Comparison of ENCODE assay signal across 30 cellular contexts in genomic region chr22:43134553-43134952, GRCh38. TPM values are rescaled to one million over a fixed set of nuclear protein-coding genes. Genes with fewer than 3 reads are reported as not detected.
"Had no signal": no experiment of that assay in that cellular context is flagged by ENCODE, and none has a peak within 500 bp of the region (broad histone marks: within the 10 kb centered on the region; RNA-seq: fewer than 3 reads in every experiment).

No MANE protein-coding gene starts in this region.

- H3K4me1 ChIP-seq: foreskin keratinocyte, gastrocnemius medialis had no signal

- DNase-seq: activated B cell treated with CpG ODN at 0.5 μM for 24 hours; activated CD4-positive, alpha-beta T cell treated with anti-CD3 and anti-CD28 coated beads for 48 hours; activated CD4-positive, alpha-beta T cell treated with anti-CD3 and anti-CD28 coated beads, Interleukin-2, amount 50 U/mL, for 1 hour; activated CD4-positive, alpha-beta T cell treated with anti-CD3 and anti-CD28 coated beads, Interleukin-2, amount 50 U/mL, for 48 hours; activated CD8-positive, alpha-beta memory T cell treated with anti-CD3 and anti-CD28 coated beads for 24 hours; activated CD8-positive, alpha-beta T cell treated with anti-CD3 and anti-CD28 coated beads for 36 hours; activated effector memory CD4-positive, alpha-beta T cell treated with Interleukin-2 at 50 U/mL for 16 hours; activated gamma-delta T cell treated with Interleukin-2 at 50 U/mL for 16 hours; activated naive CD4-positive, alpha-beta T cell treated with anti-CD3 and anti-CD28 coated beads, Interleukin-2, amount 50 U/mL, for 16 hours; activated naive CD4-positive, alpha-beta T cell treated with Interleukin-2 at 50 U/mL for 16 hours; activated T-cell treated with anti-CD3 and anti-CD28 coated beads, Interleukin-2, amount 50 U/mL, for 4 hours; amniotic stem cell; anterior cingulate cortex; brain microvascular endothelial cell; dorsolateral prefrontal cortex; effector memory CD4-positive, alpha-beta T cell; endodermal cell; foreskin keratinocyte; gastrocnemius medialis; glutamatergic neuron; heart left ventricle; T-helper 1 cell; T-helper 17 cell; T1000; WERI-Rb-1 had no signal

- H3K4me3 ChIP-seq: coronary artery, dorsolateral prefrontal cortex, esophagus muscularis mucosa, gastrocnemius medialis, heart left ventricle had no signal

- H3K9me3 ChIP-seq: esophagus muscularis mucosa, gastrocnemius medialis, heart left ventricle had no signal

- H3K27me3 ChIP-seq: brain microvascular endothelial cell, dorsolateral prefrontal cortex, esophagus muscularis mucosa, foreskin keratinocyte, gastrocnemius medialis, heart left ventricle had no signal

- ATAC-seq: activated CD4-positive, CD25-positive, alpha-beta regulatory T cell treated with anti-CD3 and anti-CD28 coated beads, Interleukin-2, amount 50 U/mL, for 24 hours; activated CD8-positive, alpha-beta T cell treated with anti-CD3 and anti-CD28 coated beads for 36 hours; activated T-cell treated with anti-CD3 and anti-CD28 coated beads, Interleukin-2, amount 50 U/mL, for 4 hours; activated T-helper 17 cell treated with anti-CD3 and anti-CD28 coated beads, Interleukin-2, amount 50 U/mL, for 72 hours; foreskin keratinocyte; gastrocnemius medialis; heart left ventricle; T-helper 17 cell had no signal

- H3K27ac ChIP-seq: brain microvascular endothelial cell, coronary artery, dorsolateral prefrontal cortex, esophagus muscularis mucosa, foreskin keratinocyte, gastrocnemius medialis, heart left ventricle, WERI-Rb-1 had no signal

RNA-seq across cellular contexts. Expression of gene BIK, which starts 24.0 kb away (rescaled TPM):
- total RNA-seq: cardiac septum, gastrocnemius medialis had no signal
